ENCODE assay signal across 18 cellular contexts in the genomic region with DNA sequence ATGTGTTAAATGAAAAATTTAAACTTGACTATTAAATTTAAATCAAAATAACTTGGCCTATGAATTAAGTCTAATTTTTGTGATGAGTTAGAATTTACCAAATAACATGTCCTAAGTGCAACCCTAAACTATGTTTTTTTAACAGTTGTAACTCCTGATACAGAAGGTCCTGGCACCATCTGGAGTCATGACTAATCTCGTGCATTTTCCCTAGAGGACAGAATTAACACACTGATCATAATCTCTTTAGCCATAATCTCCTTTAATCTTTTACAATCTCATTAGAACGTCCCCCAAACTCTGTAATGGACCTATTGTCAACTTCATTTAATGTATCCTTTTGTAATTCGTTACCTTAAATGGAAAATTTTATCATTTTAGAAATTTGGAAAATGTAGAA.
DNase-seq lines count a peak whose midpoint lies in the region; ATAC-seq and TF ChIP-seq lines count a peak whose summit lies in the region.
"Had no signal": no experiment of that assay in that cellular context is flagged by ENCODE, and none has a peak within 500 bp of the region (broad histone marks: within the 10 kb centered on the region; RNA-seq: fewer than 3 reads in every experiment).

No MANE protein-coding gene starts in this region.

- H3K27me3 ChIP-seq in transverse colon, result no peaks in the 10 kb centered on the region
- H3K27me3 ChIP-seq: BLaER1, right atrium auricular region had no signal

- no peak for ATAC-seq in GM18519 (IDR thresholded peaks at IDR 0.05; ENCODE audit: low FRiP score, unreplicated experiment)
- no peak for ATAC-seq in HG03196 (IDR thresholded peaks at IDR 0.05; ENCODE audit: unreplicated experiment)
- ATAC-seq: activated naive CD8-positive, alpha-beta T cell treated with anti-CD3 and anti-CD28 coated beads, Interleukin-2, amount 50 U/mL, for 24 hours; naive thymus-derived CD4-positive, alpha-beta T cell had no signal

- peaks cover 0 to 51% (median 14%) of the 10 kb centered on the region in 4 donors for H3K4me1 ChIP-seq in transverse colon

- WGBS in transverse colon (ENCODE audit: low coverage in 1 of 2), 2 donors, result 49 to 52% methylated on average over 3 of the region's 3 CpGs

- DNase-seq in EH (ENCODE audit: low read depth) (peak; percentile 74), NCI-H2171 (lab: John Stamatoyannopoulos, UW) (peak; percentile 2), choroid plexus epithelial cell (ENCODE audit: low read depth) (peak; percentile 74), myocyte (ENCODE audit: low read depth) (peak; percentile 36), HuH-7 (ENCODE audit: low spot score) (no peak), transverse colon (no peak)
- DNase-seq: activated CD4-positive, alpha-beta T cell treated with anti-CD3 and anti-CD28 coated beads for 1 hour; activated naive CD8-positive, alpha-beta T cell treated with anti-CD3 and anti-CD28 coated beads, Interleukin-2, amount 50 U/mL, for 24 hours; activated T-cell treated with anti-CD3 and anti-CD28 coated beads, Interleukin-2, amount 50 U/mL, for 1 hour; GDM1; H7; MV-4-11; naive thymus-derived CD4-positive, alpha-beta T cell; T-helper 1 cell had no signal

- no peaks in the 10 kb centered on the region for H3K36me3 ChIP-seq in transverse colon
- H3K36me3 ChIP-seq: BLaER1, right atrium auricular region had no signal

- no peak overlapping the region for H3K27ac ChIP-seq in transverse colon
- H3K27ac ChIP-seq: BLaER1, right atrium auricular region had no signal

- no peak for TF ChIP-seq CTCF in choroid plexus epithelial cell (conservative IDR thresholded peaks at IDR 0.05; ENCODE audit: low read depth, low read length)
- TF ChIP-seq CTCF in transverse colon (IDR thresholded peaks at IDR 0.05), result no peak

- intact Hi-C loops in transverse colon (cut with DNase I; ENCODE audit: low total_unique reads), result no loop called here

- H3K9me3 ChIP-seq in transverse colon, result no peaks in the 10 kb centered on the region
- H3K9me3 ChIP-seq: BLaER1, right atrium auricular region had no signal

- no peak for TF ChIP-seq POLR2A in transverse colon (IDR thresholded peaks at IDR 0.05)

- H3K4me3 ChIP-seq in choroid plexus epithelial cell (ENCODE audit: low read depth, low read length), result no peak overlapping the region
- H3K4me3 ChIP-seq in transverse colon, result no peak overlapping the region
- H3K4me3 ChIP-seq: BLaER1, right atrium auricular region had no signal

- TF ChIP-seq EP300 in transverse colon (IDR thresholded peaks at IDR 0.05; ENCODE audit: low read depth), result no peak

- in situ Hi-C loops in transverse colon (cut with MboI; ENCODE audit: low pct_ligation_motif_present in 1 of 4, low pct_unique_long_range_greater_than_20kb in 1 of 4, low sequenced_read_pairs in 3 of 4), result no loop called here

Comparison
In these comparisons a context has a peak if more than half of its experiments do, and no peak if none do; other contexts are left out.
1. DNase-seq: peak in EH (single experiment), NCI-H2171 (single experiment), choroid plexus epithelial cell (single experiment) and myocyte (single experiment); none in HuH-7 (single experiment) and transverse colon (single experiment).